Comparison of ENCODE assay signal across 8 cellular contexts in genomic region chr10:45373783-45374450, GRCh38. TPM values are rescaled to one million over a fixed set of nuclear protein-coding genes. Genes with fewer than 3 reads are reported as not detected.
A peak's percentile ranks its signal among the peaks of the same experiment; 100 is the strongest.
DNase-seq lines count a peak whose midpoint lies in the region; ATAC-seq and TF ChIP-seq lines count a peak whose summit lies in the region.

TSS of gene ALOX5 (plus strand) at chr10:45374216. CDS start at chr10:45374280, 64 bp downstream.

- CTCF ChIA-PET in CD8-positive, alpha-beta memory T cell (lab: Charles Lee) = no interaction called here

- peaks cover 7% of the 10 kb centered on the region for H3K27me3 ChIP-seq in CD8-positive, alpha-beta memory T cell (ENCODE audit: insufficient read depth, low read length, poor library complexity, severe bottlenecking)
- H3K27me3 ChIP-seq in iPS-15b (ENCODE audit: control insufficient read depth, insufficient read depth, low read length) (peaks cover 48% of the 10 kb centered on the region), skeletal muscle satellite cell (ENCODE audit: control insufficient read depth, insufficient read depth, low read length) (peaks cover 61% of the 10 kb centered on the region)

- peak within 1 kb of the TSS; percentile 54 for H3K4me2 ChIP-seq in skeletal muscle satellite cell (ENCODE audit: low read length)

- TF ChIP-seq POLR2A in GM19193 (IDR thresholded peaks at IDR 0.05; ENCODE audit: extremely low read depth, insufficient read depth, insufficient read length) = peak; percentile 54

- no peaks in the 10 kb centered on the region for H3K36me3 Mint-ChIP-seq in CD8-positive, alpha-beta memory T cell
- no peaks in the 10 kb centered on the region for H3K36me3 Mint-ChIP-seq in activated naive CD8-positive, alpha-beta T cell treated with anti-CD3 and anti-CD28 coated beads, Interleukin-2, amount 50 U/mL, for 24 hours (ENCODE audit: low read depth)

- H3K27me3 Mint-ChIP-seq in CD8-positive, alpha-beta memory T cell = peaks cover 14 to 44% of the 10 kb centered on the region in 2 donors
- H3K27me3 Mint-ChIP-seq in activated naive CD8-positive, alpha-beta T cell treated with anti-CD3 and anti-CD28 coated beads, Interleukin-2, amount 50 U/mL, for 24 hours = peaks cover 51% of the 10 kb centered on the region

- peak; percentile 51 for ATAC-seq in HG03159 (IDR thresholded peaks at IDR 0.05; ENCODE audit: unreplicated experiment)
- peak; percentile 50 for ATAC-seq in activated naive CD8-positive, alpha-beta T cell treated with anti-CD3 and anti-CD28 coated beads, Interleukin-2, amount 50 U/mL, for 24 hours

- peaks cover 4% of the 10 kb centered on the region for H3K4me1 ChIP-seq in CD8-positive, alpha-beta memory T cell (ENCODE audit: insufficient read depth, low read length)
- peaks cover 16% of the 10 kb centered on the region for H3K4me1 ChIP-seq in iPS-15b (ENCODE audit: control insufficient read depth, insufficient read depth, low read length)
- no peaks in the 10 kb centered on the region for H3K4me1 ChIP-seq in skeletal muscle satellite cell (ENCODE audit: control insufficient read depth, insufficient read depth, low read length)

- peaks cover 0 to 2% (median 0%) of the 10 kb centered on the region in 5 donors for H3K9me3 Mint-ChIP-seq in CD8-positive, alpha-beta memory T cell
- no peaks in the 10 kb centered on the region for H3K9me3 Mint-ChIP-seq in activated naive CD8-positive, alpha-beta T cell treated with anti-CD3 and anti-CD28 coated beads, Interleukin-2, amount 50 U/mL, for 24 hours

- peak within 1 kb of the TSS; percentile 35 for H3K27ac ChIP-seq in CD8-positive, alpha-beta memory T cell (ENCODE audit: low read depth, low read length)

- no peak within 1 kb of the TSS for H3K9ac ChIP-seq in iPS-15b (ENCODE audit: low read depth, low read length)
- H3K9ac ChIP-seq in skeletal muscle satellite cell (ENCODE audit: low read depth, low read length) = no peak within 1 kb of the TSS

- peak within 1 kb of the TSS; percentile 51 for H3K4me3 ChIP-seq in CD8-positive, alpha-beta memory T cell (ENCODE audit: low read length)
- peak within 1 kb of the TSS; percentile 69 for H3K4me3 ChIP-seq in iPS-15b (ENCODE audit: low read depth, low read length)
- no peak within 1 kb of the TSS for H3K4me3 ChIP-seq in skeletal muscle satellite cell (ENCODE audit: low read length)

- DNase-seq in CD8-positive, alpha-beta memory T cell = peak in 4 of 5 donors; percentile 5 to 45 (median 22)
- peak; percentile 86 for DNase-seq in NCI-H82 (lab: John Stamatoyannopoulos, UW)
- peak; percentile 38 for DNase-seq in activated naive CD8-positive, alpha-beta T cell treated with anti-CD3 and anti-CD28 coated beads, Interleukin-2, amount 50 U/mL, for 24 hours
- DNase-seq in NK-92 treated with Interleukin-12 subunit alpha and Interleukin-12 subunit beta, amount 100 ng/mL, for 24 hours (lab: John Stamatoyannopoulos, UW) = no peak

- peak within 1 kb of the TSS in 1 of 8 donors; percentile 50 for H3K27ac Mint-ChIP-seq in CD8-positive, alpha-beta memory T cell
- peak within 1 kb of the TSS; percentile 67 for H3K27ac Mint-ChIP-seq in activated naive CD8-positive, alpha-beta T cell treated with anti-CD3 and anti-CD28 coated beads, Interleukin-2, amount 50 U/mL, for 24 hours

- POLR2A ChIA-PET in CD8-positive, alpha-beta memory T cell (lab: Charles Lee) = no interaction called here

- no peaks in the 10 kb centered on the region for H3K9me3 ChIP-seq in CD8-positive, alpha-beta memory T cell (ENCODE audit: low read length)
- H3K9me3 ChIP-seq in iPS-15b (ENCODE audit: control insufficient read depth, insufficient read depth, low read length) = no peaks in the 10 kb centered on the region
- H3K9me3 ChIP-seq in skeletal muscle satellite cell (replicated peaks; ENCODE audit: low read length) = no peaks in the 10 kb centered on the region

- H3K36me3 ChIP-seq in CD8-positive, alpha-beta memory T cell (ENCODE audit: insufficient read depth, low read length) = no peaks in the 10 kb centered on the region
- H3K36me3 ChIP-seq in iPS-15b (ENCODE audit: control insufficient read depth, insufficient read depth, low read length) (no peaks in the 10 kb centered on the region), skeletal muscle satellite cell (ENCODE audit: insufficient read depth, low read length) (no peaks in the 10 kb centered on the region)

- peaks cover 10 to 28% (median 13%) of the 10 kb centered on the region in 3 donors for H3K4me1 Mint-ChIP-seq in CD8-positive, alpha-beta memory T cell
- peaks cover 20% of the 10 kb centered on the region for H3K4me1 Mint-ChIP-seq in activated naive CD8-positive, alpha-beta T cell treated with anti-CD3 and anti-CD28 coated beads, Interleukin-2, amount 50 U/mL, for 24 hours

- peak within 1 kb of the TSS; percentile 76 to 88 (median 82) for H3K4me3 Mint-ChIP-seq in CD8-positive, alpha-beta memory T cell
- H3K4me3 Mint-ChIP-seq in activated naive CD8-positive, alpha-beta T cell treated with anti-CD3 and anti-CD28 coated beads, Interleukin-2, amount 50 U/mL, for 24 hours = peak within 1 kb of the TSS; percentile 79

RNA-seq across cellular contexts. Expression of gene ALOX5, which starts in this region (rescaled TPM):
- under 1 TPM; 0.77 to 0.93 TPM for total RNA-seq in CD8-positive, alpha-beta memory T cell
- polyA plus RNA-seq in CD8-positive, alpha-beta memory T cell = 3.0 TPM
- total RNA-seq in skeletal muscle satellite cell (2012; rRNA removed) = not detected in 2 replicates
